Comparison of ENCODE assay signal across 8 cellular contexts in the genomic region with DNA sequence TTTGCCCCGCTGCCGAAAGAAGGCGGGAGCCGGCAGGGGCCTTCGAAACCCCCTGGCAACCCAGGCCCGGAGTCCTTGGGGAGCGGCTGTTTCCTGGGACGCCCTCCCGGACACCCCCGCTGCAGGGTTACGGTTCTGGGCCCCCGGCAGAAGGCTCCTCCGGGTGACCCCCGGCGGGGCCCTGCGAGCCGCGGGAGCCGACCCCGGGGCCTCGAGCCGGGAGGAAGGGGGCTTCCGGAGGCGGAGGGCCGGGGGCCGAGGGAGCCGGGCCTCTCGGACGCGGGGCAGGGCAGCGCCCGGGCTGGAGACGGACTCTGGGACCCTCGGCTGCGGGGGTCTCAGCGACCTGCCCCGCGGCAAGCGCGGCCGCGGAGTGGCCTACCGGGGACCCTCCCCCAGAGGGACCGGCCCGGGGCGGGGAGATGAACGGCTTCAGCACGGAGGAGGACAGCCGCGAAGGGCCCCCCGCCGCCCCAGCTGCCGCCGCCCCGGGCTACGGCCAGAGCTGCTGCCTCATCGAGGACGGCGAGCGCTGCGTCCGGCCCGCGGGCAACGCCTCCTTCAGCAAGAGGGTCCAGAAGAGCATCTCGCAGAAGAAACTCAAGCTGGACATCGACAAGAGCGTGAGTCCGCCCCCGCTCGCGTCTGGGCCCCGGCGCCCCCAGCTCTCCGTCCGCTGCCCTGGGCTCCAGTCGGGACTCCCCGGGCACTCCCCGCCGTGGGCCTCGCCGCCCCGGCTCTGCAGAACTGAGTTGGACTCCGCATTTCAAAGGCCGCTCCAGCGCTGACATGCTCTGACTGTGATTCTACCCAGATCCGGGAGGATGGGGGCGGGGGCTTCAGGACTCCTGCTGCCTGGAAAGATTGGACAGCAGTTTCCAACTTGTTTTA. TPM values are rescaled to one million over a fixed set of nuclear protein-coding genes. Genes with fewer than 3 reads are reported as not detected.
DNase-seq lines count a peak whose midpoint lies in the region; ATAC-seq and TF ChIP-seq lines count a peak whose summit lies in the region.

No MANE protein-coding gene starts in this region.

- peak overlapping the region; percentile 70 to 92 for H3K9ac ChIP-seq in colonic mucosa (ENCODE audit: low read depth in 2 of 2, low read length in 2 of 2)

- peak overlapping the region; percentile 90 for H3K4me3 ChIP-seq in colonic mucosa

- peak overlapping the region; percentile 76 for H3K27ac ChIP-seq in colonic mucosa

- peak; percentile 34 for DNase-seq in CD1c-positive myeloid dendritic cell (ENCODE audit: extremely low spot score)
- DNase-seq in HT1080 (ENCODE audit: low read depth): peak; percentile 57
- peak; percentile 47 for DNase-seq in activated CD4-positive, CD25-positive, alpha-beta regulatory T cell treated with anti-CD3 and anti-CD28 coated beads, Interleukin-2, amount 50 U/mL, for 72 hours
- DNase-seq in colonic mucosa: peak; percentile 65
- peak; percentile 89 for DNase-seq in left kidney (ENCODE audit: low read depth, low spot score)
- DNase-seq in stimulated activated CD4-positive, alpha-beta T cell treated with anti-CD3 and anti-CD28 coated beads, Interleukin-1b, Interleukin-23, amount 100 ng/mL, for 48 hours: peak; percentile 41
- DNase-seq in middle frontal gyrus (ENCODE audit: extremely low spot score, low spot score): no peak

- H3K9me3 ChIP-seq in colonic mucosa: no peaks in the 10 kb centered on the region

- peaks cover 5% of the 10 kb centered on the region for H3K4me1 ChIP-seq in colonic mucosa

- intact Hi-C loops in colonic mucosa (cut with DNase I): no loop called here

- no peak for TF ChIP-seq CTCF in colonic mucosa (IDR thresholded peaks at IDR 0.05)

- H3K36me3 ChIP-seq in colonic mucosa: no peaks in the 10 kb centered on the region

- no peaks in the 10 kb centered on the region for H3K27me3 ChIP-seq in colonic mucosa

- ATAC-seq in GM19463 (IDR thresholded peaks at IDR 0.05; ENCODE audit: unreplicated experiment): peak; percentile 23

RNA-seq across cellular contexts. Expression of a gene that starts 0.6 kb away (rescaled TPM):
- total RNA-seq in HT1080 (2014; rRNA removed; shearing (Covaris generic)): 40.4 and 49.5 TPM in 2 replicates
- 10.4 and 12.1 TPM in 2 replicates for polyA plus RNA-seq in HT1080 (2015; cell fraction: cytosol; rRNA removed)
- polyA plus RNA-seq in HT1080 (2015; cell fraction: nucleus; rRNA removed): 22.1 and 22.9 TPM in 2 replicates
- total RNA-seq in colonic mucosa: 10 to 100 TPM; 38.2 to 47.0 TPM

RNA-seq across cellular contexts. Expression of a gene that starts 31.6 kb away (rescaled TPM):
- total RNA-seq in HT1080 (2014; rRNA removed; shearing (Covaris generic)): not detected in 2 replicates
- not detected in 2 replicates for polyA plus RNA-seq in HT1080 (2015; cell fraction: cytosol; rRNA removed)
- not detected in 2 replicates for polyA plus RNA-seq in HT1080 (2015; cell fraction: nucleus; rRNA removed)
- 1 to 10 TPM in 1 of 2 donors, not detected in 1; 4.6 TPM for total RNA-seq in colonic mucosa
